Comparison of ENCODE assay signal across 2 cellular contexts in the genomic region with DNA sequence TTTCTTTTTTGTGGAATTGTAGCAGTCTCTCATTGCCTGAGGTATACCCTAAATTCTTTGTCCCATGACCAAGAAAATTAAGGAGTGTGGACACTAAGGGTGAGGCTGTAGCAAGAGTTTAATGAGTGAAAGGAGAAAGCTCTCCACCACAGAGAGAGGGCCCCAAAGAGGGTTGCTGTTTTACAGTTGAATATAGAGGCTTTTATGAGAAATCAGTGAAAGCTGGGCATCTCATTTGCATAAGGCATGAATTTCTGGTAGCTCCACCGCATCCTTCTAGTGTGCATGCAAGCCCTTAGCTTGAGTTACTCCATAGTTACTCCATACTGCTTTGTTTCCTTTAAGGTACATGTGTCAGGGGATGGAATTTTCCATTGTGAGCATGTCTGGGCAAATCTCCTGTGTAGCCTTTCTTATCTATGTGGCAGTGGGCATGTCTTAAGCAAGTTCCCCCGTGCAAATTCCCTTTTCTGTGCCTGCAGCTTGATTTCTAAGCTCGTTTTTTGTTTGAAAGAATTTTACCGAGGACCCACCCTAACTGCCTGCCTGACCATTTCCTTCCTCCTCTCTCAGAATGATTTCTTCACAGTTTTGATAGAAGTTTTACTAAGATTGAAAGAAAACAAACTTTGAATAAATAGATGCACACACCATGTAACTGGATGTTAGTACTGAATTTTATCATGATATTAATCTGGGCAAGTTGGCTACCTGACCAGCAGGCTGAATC.
TF ChIP-seq lines count a peak whose summit lies in the region.

No MANE protein-coding gene starts in this region.

TF ChIP-seq in GM12878, 131 proteins besides CTCF, POLR2A, EP300 and RAD21 (continued from another document):
- TF ChIP-seq, protein P1, sequence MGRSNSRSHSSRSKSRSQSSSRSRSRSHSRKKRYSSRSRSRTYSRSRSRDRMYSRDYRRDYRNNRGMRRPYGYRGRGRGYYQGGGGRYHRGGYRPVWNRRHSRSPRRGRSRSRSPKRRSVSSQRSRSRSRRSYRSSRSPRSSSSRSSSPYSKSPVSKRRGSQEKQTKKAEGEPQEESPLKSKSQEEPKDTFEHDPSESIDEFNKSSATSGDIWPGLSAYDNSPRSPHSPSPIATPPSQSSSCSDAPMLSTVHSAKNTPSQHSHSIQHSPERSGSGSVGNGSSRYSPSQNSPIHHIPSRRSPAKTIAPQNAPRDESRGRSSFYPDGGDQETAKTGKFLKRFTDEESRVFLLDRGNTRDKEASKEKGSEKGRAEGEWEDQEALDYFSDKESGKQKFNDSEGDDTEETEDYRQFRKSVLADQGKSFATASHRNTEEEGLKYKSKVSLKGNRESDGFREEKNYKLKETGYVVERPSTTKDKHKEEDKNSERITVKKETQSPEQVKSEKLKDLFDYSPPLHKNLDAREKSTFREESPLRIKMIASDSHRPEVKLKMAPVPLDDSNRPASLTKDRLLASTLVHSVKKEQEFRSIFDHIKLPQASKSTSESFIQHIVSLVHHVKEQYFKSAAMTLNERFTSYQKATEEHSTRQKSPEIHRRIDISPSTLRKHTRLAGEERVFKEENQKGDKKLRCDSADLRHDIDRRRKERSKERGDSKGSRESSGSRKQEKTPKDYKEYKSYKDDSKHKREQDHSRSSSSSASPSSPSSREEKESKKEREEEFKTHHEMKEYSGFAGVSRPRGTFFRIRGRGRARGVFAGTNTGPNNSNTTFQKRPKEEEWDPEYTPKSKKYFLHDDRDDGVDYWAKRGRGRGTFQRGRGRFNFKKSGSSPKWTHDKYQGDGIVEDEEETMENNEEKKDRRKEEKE (IDR thresholded peaks at IDR 0.05): no peak
- no peak for TF ChIP-seq IKZF2 (IDR thresholded peaks at IDR 0.05)
- TF ChIP-seq, protein P2, sequence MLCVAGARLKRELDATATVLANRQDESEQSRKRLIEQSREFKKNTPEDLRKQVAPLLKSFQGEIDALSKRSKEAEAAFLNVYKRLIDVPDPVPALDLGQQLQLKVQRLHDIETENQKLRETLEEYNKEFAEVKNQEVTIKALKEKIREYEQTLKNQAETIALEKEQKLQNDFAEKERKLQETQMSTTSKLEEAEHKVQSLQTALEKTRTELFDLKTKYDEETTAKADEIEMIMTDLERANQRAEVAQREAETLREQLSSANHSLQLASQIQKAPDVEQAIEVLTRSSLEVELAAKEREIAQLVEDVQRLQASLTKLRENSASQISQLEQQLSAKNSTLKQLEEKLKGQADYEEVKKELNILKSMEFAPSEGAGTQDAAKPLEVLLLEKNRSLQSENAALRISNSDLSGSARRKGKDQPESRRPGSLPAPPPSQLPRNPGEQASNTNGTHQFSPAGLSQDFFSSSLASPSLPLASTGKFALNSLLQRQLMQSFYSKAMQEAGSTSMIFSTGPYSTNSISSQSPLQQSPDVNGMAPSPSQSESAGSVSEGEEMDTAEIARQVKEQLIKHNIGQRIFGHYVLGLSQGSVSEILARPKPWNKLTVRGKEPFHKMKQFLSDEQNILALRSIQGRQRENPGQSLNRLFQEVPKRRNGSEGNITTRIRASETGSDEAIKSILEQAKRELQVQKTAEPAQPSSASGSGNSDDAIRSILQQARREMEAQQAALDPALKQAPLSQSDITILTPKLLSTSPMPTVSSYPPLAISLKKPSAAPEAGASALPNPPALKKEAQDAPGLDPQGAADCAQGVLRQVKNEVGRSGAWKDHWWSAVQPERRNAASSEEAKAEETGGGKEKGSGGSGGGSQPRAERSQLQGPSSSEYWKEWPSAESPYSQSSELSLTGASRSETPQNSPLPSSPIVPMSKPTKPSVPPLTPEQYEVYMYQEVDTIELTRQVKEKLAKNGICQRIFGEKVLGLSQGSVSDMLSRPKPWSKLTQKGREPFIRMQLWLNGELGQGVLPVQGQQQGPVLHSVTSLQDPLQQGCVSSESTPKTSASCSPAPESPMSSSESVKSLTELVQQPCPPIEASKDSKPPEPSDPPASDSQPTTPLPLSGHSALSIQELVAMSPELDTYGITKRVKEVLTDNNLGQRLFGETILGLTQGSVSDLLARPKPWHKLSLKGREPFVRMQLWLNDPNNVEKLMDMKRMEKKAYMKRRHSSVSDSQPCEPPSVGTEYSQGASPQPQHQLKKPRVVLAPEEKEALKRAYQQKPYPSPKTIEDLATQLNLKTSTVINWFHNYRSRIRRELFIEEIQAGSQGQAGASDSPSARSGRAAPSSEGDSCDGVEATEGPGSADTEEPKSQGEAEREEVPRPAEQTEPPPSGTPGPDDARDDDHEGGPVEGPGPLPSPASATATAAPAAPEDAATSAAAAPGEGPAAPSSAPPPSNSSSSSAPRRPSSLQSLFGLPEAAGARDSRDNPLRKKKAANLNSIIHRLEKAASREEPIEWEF (IDR thresholded peaks at IDR 0.05; ENCODE audit: insufficient replicate concordance, low read depth, low read length): no peak

TF ChIP-seq in WTC11, 78 proteins besides CTCF, POLR2A, EP300 and RAD21 (continued from another document):
- TF ChIP-seq FOXP1 (CRISPR knock-in tag; IDR thresholded peaks at IDR 0.05; ENCODE audit: borderline replicate concordance) (no peak), NFATC4 (CRISPR knock-in tag; IDR thresholded peaks at IDR 0.05) (no peak), ZNF423 (CRISPR knock-in tag; IDR thresholded peaks at IDR 0.05) (no peak), ZNF425 (CRISPR knock-in tag; conservative IDR thresholded peaks at IDR 0.05) (no peak), ZNF219 (CRISPR knock-in tag; IDR thresholded peaks at IDR 0.05; ENCODE audit: borderline replicate concordance) (no peak)
- TF ChIP-seq, protein P3, sequence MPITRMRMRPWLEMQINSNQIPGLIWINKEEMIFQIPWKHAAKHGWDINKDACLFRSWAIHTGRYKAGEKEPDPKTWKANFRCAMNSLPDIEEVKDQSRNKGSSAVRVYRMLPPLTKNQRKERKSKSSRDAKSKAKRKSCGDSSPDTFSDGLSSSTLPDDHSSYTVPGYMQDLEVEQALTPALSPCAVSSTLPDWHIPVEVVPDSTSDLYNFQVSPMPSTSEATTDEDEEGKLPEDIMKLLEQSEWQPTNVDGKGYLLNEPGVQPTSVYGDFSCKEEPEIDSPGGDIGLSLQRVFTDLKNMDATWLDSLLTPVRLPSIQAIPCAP (CRISPR knock-in tag; IDR thresholded peaks at IDR 0.05): no peak
- TF ChIP-seq, protein P4, sequence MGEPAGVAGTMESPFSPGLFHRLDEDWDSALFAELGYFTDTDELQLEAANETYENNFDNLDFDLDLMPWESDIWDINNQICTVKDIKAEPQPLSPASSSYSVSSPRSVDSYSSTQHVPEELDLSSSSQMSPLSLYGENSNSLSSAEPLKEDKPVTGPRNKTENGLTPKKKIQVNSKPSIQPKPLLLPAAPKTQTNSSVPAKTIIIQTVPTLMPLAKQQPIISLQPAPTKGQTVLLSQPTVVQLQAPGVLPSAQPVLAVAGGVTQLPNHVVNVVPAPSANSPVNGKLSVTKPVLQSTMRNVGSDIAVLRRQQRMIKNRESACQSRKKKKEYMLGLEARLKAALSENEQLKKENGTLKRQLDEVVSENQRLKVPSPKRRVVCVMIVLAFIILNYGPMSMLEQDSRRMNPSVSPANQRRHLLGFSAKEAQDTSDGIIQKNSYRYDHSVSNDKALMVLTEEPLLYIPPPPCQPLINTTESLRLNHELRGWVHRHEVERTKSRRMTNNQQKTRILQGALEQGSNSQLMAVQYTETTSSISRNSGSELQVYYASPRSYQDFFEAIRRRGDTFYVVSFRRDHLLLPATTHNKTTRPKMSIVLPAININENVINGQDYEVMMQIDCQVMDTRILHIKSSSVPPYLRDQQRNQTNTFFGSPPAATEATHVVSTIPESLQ (CRISPR knock-in tag; IDR thresholded peaks at IDR 0.05): no peak
- TF ChIP-seq, protein P5, sequence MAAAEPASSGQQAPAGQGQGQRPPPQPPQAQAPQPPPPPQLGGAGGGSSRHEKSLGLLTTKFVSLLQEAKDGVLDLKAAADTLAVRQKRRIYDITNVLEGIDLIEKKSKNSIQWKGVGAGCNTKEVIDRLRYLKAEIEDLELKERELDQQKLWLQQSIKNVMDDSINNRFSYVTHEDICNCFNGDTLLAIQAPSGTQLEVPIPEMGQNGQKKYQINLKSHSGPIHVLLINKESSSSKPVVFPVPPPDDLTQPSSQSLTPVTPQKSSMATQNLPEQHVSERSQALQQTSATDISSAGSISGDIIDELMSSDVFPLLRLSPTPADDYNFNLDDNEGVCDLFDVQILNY (CRISPR knock-in tag; IDR thresholded peaks at IDR 0.05): no peak
